ENCODE assay signal across 14 cellular contexts in genomic region chr4:40954119-40954668, GRCh38.
DNase-seq lines count a peak whose midpoint lies in the region; ATAC-seq lines count a peak whose summit lies in the region.
"Had no signal": no experiment of that assay in that cellular context is flagged by ENCODE, and none has a peak within 500 bp of the region (broad histone marks: within the 10 kb centered on the region; RNA-seq: fewer than 3 reads in every experiment).

No MANE protein-coding gene starts in this region.

- peak overlapping the region; percentile 45 for H3K4me3 ChIP-seq in BLaER1
- no peak overlapping the region for H3K4me3 ChIP-seq in skeletal muscle satellite cell (ENCODE audit: low read length)

- no peaks in the 10 kb centered on the region for H3K27me3 Mint-ChIP-seq in stimulated activated naive B cell treated with anti-CD40 and anti-IgM and Interleukin-4, amounts not matched to agents 10 μg/mL and 1 μg/mL and 100 μg/mL, for 72 hours
- H3K27me3 Mint-ChIP-seq: progenitor cell of endocrine pancreas had no signal

- peak overlapping the region; percentile 87 for H3K4me2 ChIP-seq in BLaER1
- no peak overlapping the region for H3K4me2 ChIP-seq in skeletal muscle satellite cell (ENCODE audit: low read length)

- no peaks in the 10 kb centered on the region for H3K36me3 ChIP-seq in BLaER1
- H3K36me3 ChIP-seq in skeletal muscle satellite cell (ENCODE audit: insufficient read depth, low read length) = peaks cover 12% of the 10 kb centered on the region

- no peaks in the 10 kb centered on the region for H3K9me3 Mint-ChIP-seq in stimulated activated naive B cell treated with anti-CD40 and anti-IgM and Interleukin-4, amounts not matched to agents 10 μg/mL and 1 μg/mL and 100 μg/mL, for 72 hours
- H3K9me3 Mint-ChIP-seq: activated T-helper 2 cell treated with anti-CD3 and anti-CD28 coated beads, Interferon-gamma antibody, Interleukin-2, Interleukin-4, amounts not matched to agents 10 μg/mL and 5 μg/mL and 100 μg/mL, durations not matched to agents 14 hours and 24 hours and 36 hours; T-helper 2 cell treated with Interferon-gamma antibody and Interleukin-4, amounts not matched to agents 5 μg/mL and 100 μg/mL, for 36 hours had no signal

- H3K27ac Mint-ChIP-seq in stimulated activated naive B cell treated with anti-CD40 and anti-IgM and Interleukin-4, amounts not matched to agents 10 μg/mL and 1 μg/mL and 100 μg/mL, for 72 hours = no peak overlapping the region
- H3K27ac Mint-ChIP-seq: activated T-helper 2 cell treated with anti-CD3 and anti-CD28 coated beads, Interferon-gamma antibody, Interleukin-2, Interleukin-4, amounts not matched to agents 10 μg/mL and 5 μg/mL and 100 μg/mL, durations not matched to agents 14 hours and 24 hours and 36 hours; progenitor cell of endocrine pancreas; T-helper 2 cell treated with Interferon-gamma antibody and Interleukin-4, amounts not matched to agents 5 μg/mL and 100 μg/mL, for 36 hours had no signal

- no peaks in the 10 kb centered on the region for H3K36me3 Mint-ChIP-seq in stimulated activated naive B cell treated with anti-CD40 and anti-IgM and Interleukin-4, amounts not matched to agents 10 μg/mL and 1 μg/mL and 100 μg/mL, for 72 hours

- H3K27ac ChIP-seq in BLaER1 (peak overlapping the region; percentile 74), cingulate gyrus (ENCODE audit: low read depth, low read length) (peak overlapping the region; percentile 88)
- H3K27ac ChIP-seq: epithelial cell of prostate had no signal

- H3K9me3 ChIP-seq in BLaER1 = no peaks in the 10 kb centered on the region
- no peaks in the 10 kb centered on the region for H3K9me3 ChIP-seq in skeletal muscle satellite cell (replicated peaks; ENCODE audit: low read length)

- H3K4me3 Mint-ChIP-seq in stimulated activated naive B cell treated with anti-CD40 and anti-IgM and Interleukin-4, amounts not matched to agents 10 μg/mL and 1 μg/mL and 100 μg/mL, for 72 hours = no peak overlapping the region
- H3K4me3 Mint-ChIP-seq: T-helper 2 cell treated with Interferon-gamma antibody and Interleukin-4, amounts not matched to agents 5 μg/mL and 100 μg/mL, for 36 hours had no signal

- intact Hi-C loops in head of caudate nucleus (cut with DNase I) = no loop called here

- H3K4me1 ChIP-seq in BLaER1 (peaks cover 24% of the 10 kb centered on the region), skeletal muscle satellite cell (ENCODE audit: control insufficient read depth, insufficient read depth, low read length) (peaks cover 16% of the 10 kb centered on the region)

- no peaks in the 10 kb centered on the region for H3K27me3 ChIP-seq in BLaER1
- H3K27me3 ChIP-seq in skeletal muscle satellite cell (ENCODE audit: control insufficient read depth, insufficient read depth, low read length) = no peaks in the 10 kb centered on the region

- H3K9ac ChIP-seq in BLaER1 (peak overlapping the region; percentile 44), skeletal muscle satellite cell (ENCODE audit: low read depth, low read length) (peak overlapping the region; percentile 34)

- ATAC-seq in left lobe of liver (peak; percentile 48), HG03571 (IDR thresholded peaks at IDR 0.05; ENCODE audit: unreplicated experiment) (no peak)
- ATAC-seq in stimulated activated naive B cell treated with anti-CD40 and anti-IgM and Interleukin-4, amounts not matched to agents 10 μg/mL and 1 μg/mL and 100 μg/mL, for 72 hours (replicated peaks) = no peak

- no peaks in the 10 kb centered on the region for H4K20me1 ChIP-seq in BLaER1

- H3K4me1 Mint-ChIP-seq in stimulated activated naive B cell treated with anti-CD40 and anti-IgM and Interleukin-4, amounts not matched to agents 10 μg/mL and 1 μg/mL and 100 μg/mL, for 72 hours = peaks cover 0 to 10% of the 10 kb centered on the region in 2 donors

- DNase-seq in left lobe of liver (ENCODE audit: low spot score) = no peak
- DNase-seq in activated CD8-positive, alpha-beta memory T cell treated with anti-CD3 and anti-CD28 coated beads, Interleukin-2, amount 50 U/mL, for 4 hours = no peak
- no peak for DNase-seq in stimulated activated naive B cell treated with anti-CD40 and anti-IgM and Interleukin-4, amounts not matched to agents 10 μg/mL and 1 μg/mL and 100 μg/mL, for 72 hours
- DNase-seq in head of caudate nucleus = no peak
- DNase-seq: NCI-H526, RPMI8226 had no signal
